8 cellular contexts compared by ENCODE assay signal in genomic region chr7:130485734-130486113, GRCh38. TPM values are rescaled to one million over a fixed set of nuclear protein-coding genes. Genes with fewer than 3 reads are reported as not detected.
DNase-seq lines count a peak whose midpoint lies in the region; ATAC-seq and TF ChIP-seq lines count a peak whose summit lies in the region.

No MANE protein-coding gene starts in this region.

- H3K4me1 ChIP-seq in ascending aorta: peaks cover 0 to 11% of the 10 kb centered on the region in 2 donors
- H3K4me1 ChIP-seq in lower lobe of right lung: peaks cover 16% of the 10 kb centered on the region
- H3K4me1 ChIP-seq in thyroid gland: no peaks in the 10 kb centered on the region

- TF ChIP-seq CTCF in ascending aorta (IDR thresholded peaks at IDR 0.05): no peak
- no peak for TF ChIP-seq CTCF in lower lobe of right lung (IDR thresholded peaks at IDR 0.05)
- no peak for TF ChIP-seq CTCF in thyroid gland (IDR thresholded peaks at IDR 0.05)

- H3K4me3 ChIP-seq in ascending aorta (peak overlapping the region; percentile 58 to 71), lower lobe of right lung (peak overlapping the region; percentile 66), thyroid gland (replicated peaks in 1 of 3) (peak overlapping the region in 1 of 3 donors; percentile 50)

- no peaks in the 10 kb centered on the region for H3K36me3 Mint-ChIP-seq in activated T-cell treated with anti-CD3 and anti-CD28 coated beads, Interleukin-2, amount 50 U/mL, for 4 hours (ENCODE audit: insufficient read depth)

- WGBS in thyroid gland, 2 donors: 67 to 73% methylated on average over 11 of the region's 11 CpGs

- intact Hi-C loops in ascending aorta (cut with DNase I): loop anchor here (5.0 kb wide), 2 partner anchors 43 to 208 kb away; partner anchors contain the start of gene CEP41
- intact Hi-C loops in lower lobe of right lung (cut with DNase I): no loop called here
- intact Hi-C loops in thyroid gland (cut with DNase I): loop anchor here (10.0 kb wide), 1 partner anchor 211 kb away; no protein-coding TSS in a partner anchor

- peak overlapping the region; percentile 83 for H3K4me3 Mint-ChIP-seq in activated T-cell treated with anti-CD3 and anti-CD28 coated beads, Interleukin-2, amount 50 U/mL, for 4 hours

- H3K27me3 Mint-ChIP-seq in activated T-cell treated with anti-CD3 and anti-CD28 coated beads, Interleukin-2, amount 50 U/mL, for 4 hours (ENCODE audit: low read depth): peaks cover 59% of the 10 kb centered on the region

- no peak for TF ChIP-seq POLR2A in thyroid gland (IDR thresholded peaks at IDR 0.05)

- H3K9me3 Mint-ChIP-seq in activated T-cell treated with anti-CD3 and anti-CD28 coated beads, Interleukin-2, amount 50 U/mL, for 4 hours: no peaks in the 10 kb centered on the region

- H3K9me3 ChIP-seq in ascending aorta (no peaks in the 10 kb centered on the region), lower lobe of right lung (no peaks in the 10 kb centered on the region), thyroid gland (no peaks in the 10 kb centered on the region)

- ATAC-seq in activated T-cell treated with anti-CD3 and anti-CD28 coated beads, Interleukin-2, amount 50 U/mL, for 4 hours: no peak
- ATAC-seq in lower lobe of right lung (no peak), GM19023 (IDR thresholded peaks at IDR 0.05; ENCODE audit: unreplicated experiment) (no peak)

- no peak for DNase-seq in activated T-cell treated with anti-CD3 and anti-CD28 coated beads, Interleukin-2, amount 50 U/mL, for 4 hours
- no peak for DNase-seq in activated T-cell treated with anti-CD3 and anti-CD28 coated beads for 4 hours
- DNase-seq in ascending aorta (ENCODE audit: low spot score in 2 of 2): no peak
- DNase-seq in lower lobe of right lung: no peak
- DNase-seq in thyroid gland: no peak
- DNase-seq in NCI-H1105 treated with DMSO at 0.1 percent for 48 hours (lab: John Stamatoyannopoulos, UW): no peak
- no peak for DNase-seq in activated CD4-positive, CD25-positive, alpha-beta regulatory T cell (lab: John Stamatoyannopoulos, UW)

- H3K36me3 ChIP-seq in ascending aorta (no peaks in the 10 kb centered on the region), lower lobe of right lung (no peaks in the 10 kb centered on the region), thyroid gland (no peaks in the 10 kb centered on the region)

- H3K27me3 ChIP-seq in ascending aorta: no peaks in the 10 kb centered on the region
- no peaks in the 10 kb centered on the region for H3K27me3 ChIP-seq in lower lobe of right lung (ENCODE audit: low read depth)
- no peaks in the 10 kb centered on the region for H3K27me3 ChIP-seq in thyroid gland

- peaks cover 18% of the 10 kb centered on the region for H3K4me1 Mint-ChIP-seq in activated T-cell treated with anti-CD3 and anti-CD28 coated beads, Interleukin-2, amount 50 U/mL, for 4 hours (ENCODE audit: low read depth)

- H3K27ac ChIP-seq in ascending aorta (no peak overlapping the region), lower lobe of right lung (no peak overlapping the region), thyroid gland (peak overlapping the region in 2 of 3 donors; percentile 68 to 75)

RNA-seq across cellular contexts. Expression of gene MEST, which starts 6.2 kb away (rescaled TPM):
- total RNA-seq in activated T-cell treated with anti-CD3 and anti-CD28 coated beads, Interleukin-2, amount 50 U/mL, for 4 hours: 1 to 10 TPM; 3.5 to 5.9 (median 5.2) TPM
- total RNA-seq in ascending aorta (6.9 TPM), lower lobe of right lung (34.7 TPM), thyroid gland (10 to 100 TPM; 20.7 to 29.8 (median 25.5) TPM)

RNA-seq across cellular contexts. Expression of gene CEP41, which starts 44.9 kb away (rescaled TPM):
- 10 to 100 TPM in 2 of 3 donors, 1 to 10 TPM in 1; 9.5 to 13.9 (median 13.2) TPM for total RNA-seq in activated T-cell treated with anti-CD3 and anti-CD28 coated beads, Interleukin-2, amount 50 U/mL, for 4 hours
- total RNA-seq in ascending aorta: 4.3 TPM
- total RNA-seq in lower lobe of right lung: 10.0 TPM
- total RNA-seq in thyroid gland: 10 to 100 TPM in 1 of 4 donors, 1 to 10 TPM in 3; 3.1 to 10.7 (median 7.9) TPM

Comparison
In these comparisons a context has a peak if more than half of its experiments do, and no peak if none do; other contexts are left out.
1. H3K27ac ChIP-seq: peak in thyroid gland (2 of 3); none in ascending aorta (0 of 2) and lower lobe of right lung (single experiment).